In genomic region chr11:76207642-76208378, GRCh38 we compare ENCODE assay signal across 8 cellular contexts. TPM values are rescaled to one million over a fixed set of nuclear protein-coding genes. Genes with fewer than 3 reads are reported as not detected.
DNase-seq lines count a peak whose midpoint lies in the region; ATAC-seq and TF ChIP-seq lines count a peak whose summit lies in the region.

No MANE protein-coding gene starts in this region.

- DNase-seq in EH (ENCODE audit: low read depth) (peak; percentile 75), NCI-H460 (ENCODE audit: extremely low read depth, low read depth) (peak; percentile 61), colonic mucosa (peak; percentile 86), left lobe of liver (ENCODE audit: low spot score) (peak; percentile 76)
- DNase-seq in activated CD4-positive, alpha-beta T cell treated with anti-CD3 and anti-CD28 coated beads for 24 hours (ENCODE audit: low read depth in 2 of 2), result peak; percentile 61
- peak; percentile 72 to 79 for DNase-seq in stimulated activated CD4-positive, alpha-beta T cell treated with anti-CD3 and anti-CD28 coated beads, Interleukin-1b, Interleukin-23, amount 100 ng/mL, for 4 hours (ENCODE audit: low read depth in 2 of 2)

- peak overlapping the region; percentile 30 to 73 for H3K9ac ChIP-seq in colonic mucosa (ENCODE audit: low read depth in 2 of 2, low read length in 2 of 2)

- no peak overlapping the region for H3K27ac ChIP-seq in colonic mucosa

- ATAC-seq in HG02981 (IDR thresholded peaks at IDR 0.05; ENCODE audit: unreplicated experiment) (peak; percentile 44), left lobe of liver (peak; percentile 71), GM21528 (IDR thresholded peaks at IDR 0.05; ENCODE audit: low FRiP score, unreplicated experiment) (no peak)

- intact Hi-C loops in colonic mucosa (cut with DNase I), result loop anchor here (2.0 kb wide), 1 partner anchor 111 kb away; no protein-coding TSS in a partner anchor

- peak overlapping the region; percentile 71 for H3K4me3 ChIP-seq in colonic mucosa

- H3K4me1 ChIP-seq in colonic mucosa, result peaks cover 27% of the 10 kb centered on the region

- TF ChIP-seq CTCF in colonic mucosa (IDR thresholded peaks at IDR 0.05), result peak; percentile 98

- no peaks in the 10 kb centered on the region for H3K36me3 ChIP-seq in colonic mucosa

- peaks cover 47% of the 10 kb centered on the region for H3K27me3 ChIP-seq in colonic mucosa

- H3K9me3 ChIP-seq in colonic mucosa, result no peaks in the 10 kb centered on the region

RNA-seq across cellular contexts. Expression of gene WNT11, which starts 1.5 kb away (rescaled TPM):
- 0.97 TPM in 1 of 2 replicates, not detected in the other for total RNA-seq in NCI-H460 (2014; rRNA removed; shearing (Covaris generic))
- polyA plus RNA-seq in NCI-H460 (2014; cell fraction: nucleus; rRNA removed), result 0.85 TPM in 1 of 2 replicates, not detected in the other
- 1 to 10 TPM; 3.6 to 3.8 TPM for total RNA-seq in colonic mucosa
- 3.4 TPM for total RNA-seq in left lobe of liver
